Comparison of ENCODE assay signal across 13 cellular contexts in the genomic region with DNA sequence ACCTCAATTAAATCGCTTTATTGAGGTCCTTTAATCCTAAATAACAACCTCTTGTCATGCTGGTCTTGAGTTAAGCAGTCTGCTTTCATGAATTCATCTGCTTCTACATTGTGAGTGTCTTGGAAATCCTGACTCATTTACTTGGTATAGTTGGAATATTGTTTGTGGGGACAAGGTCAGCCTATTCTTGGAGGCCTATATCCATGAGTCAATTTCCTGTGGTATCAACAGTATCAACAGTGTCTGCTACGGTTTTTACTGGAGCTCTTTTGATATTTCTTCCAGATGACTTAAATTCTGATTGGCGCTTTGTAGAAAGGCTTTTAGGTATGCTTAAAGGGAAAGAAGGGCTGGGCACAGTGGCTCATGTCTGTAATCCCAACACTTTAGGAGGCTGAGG.
DNase-seq lines count a peak whose midpoint lies in the region; ATAC-seq, FAIRE-seq and TF ChIP-seq lines count a peak whose summit lies in the region.
"Had no signal": no experiment of that assay in that cellular context is flagged by ENCODE, and none has a peak within 500 bp of the region (broad histone marks: within the 10 kb centered on the region; RNA-seq: fewer than 3 reads in every experiment).

No MANE protein-coding gene starts in this region.

- no peak for ATAC-seq in T-helper 17 cell

- H3K36me3 Mint-ChIP-seq in T-helper 17 cell (ENCODE audit: low read depth): peaks cover 3% of the 10 kb centered on the region

- WGBS in stomach, 5 donors: 53 to 72% (median 65%) methylated on average over 3 of the region's 3 CpGs

- intact Hi-C loops in stomach (cut with DNase I; ENCODE audit: low total_unique reads) (no loop called here), tibial artery (cut with DNase I; ENCODE audit: low total_unique reads) (no loop called here)

- FAIRE-seq in H54 (lab: Jason Lieb, UNC): peak; percentile 94

- TF ChIP-seq POLR2A in H54 (IDR thresholded peaks at IDR 0.05; ENCODE audit: low read depth, low read length): no peak
- TF ChIP-seq POLR2A in stomach (IDR thresholded peaks at IDR 0.05): no peak

- no peaks in the 10 kb centered on the region for H3K36me3 ChIP-seq in stomach
- no peaks in the 10 kb centered on the region for H3K36me3 ChIP-seq in right atrium auricular region
- no peaks in the 10 kb centered on the region for H3K36me3 ChIP-seq in tibial artery
- H3K36me3 ChIP-seq: adrenal gland, WERI-Rb-1 had no signal

- DNase-seq in AG08395 (ENCODE audit: low spot score) (peak; percentile 54), H54 (ENCODE audit: insufficient read length, low spot score) (peak; percentile 2), T-helper 17 cell (no peak), foreskin melanocyte (peak; percentile 96), stomach (no peak), right atrium auricular region (ENCODE audit: low spot score) (no peak), tibial artery (no peak), NCI-H446 (lab: John Stamatoyannopoulos, UW) (no peak)
- DNase-seq: KBM-7; NCI-H748 treated with DMSO at 0.1 percent for 48 hours; stimulated activated CD4-positive, alpha-beta T cell treated with anti-CD3 and anti-CD28 coated beads, Interleukin-2, amount 100 ng/mL, for 24 hours; WERI-Rb-1 had no signal

- TF ChIP-seq CTCF in stomach (IDR thresholded peaks at IDR 0.05) (no peak), right atrium auricular region (IDR thresholded peaks at IDR 0.05) (no peak), tibial artery (IDR thresholded peaks at IDR 0.05) (no peak)

- H3K4me1 ChIP-seq in stomach: no peaks in the 10 kb centered on the region
- no peaks in the 10 kb centered on the region for H3K4me1 ChIP-seq in right atrium auricular region
- H3K4me1 ChIP-seq in tibial artery: no peaks in the 10 kb centered on the region

- no peak overlapping the region for H3K4me3 Mint-ChIP-seq in T-helper 17 cell

- peaks cover 32% of the 10 kb centered on the region for H3K4me1 Mint-ChIP-seq in T-helper 17 cell

- no peak overlapping the region for H3K4me3 ChIP-seq in stomach
- no peak overlapping the region for H3K4me3 ChIP-seq in right atrium auricular region
- no peak overlapping the region for H3K4me3 ChIP-seq in tibial artery
- H3K4me3 ChIP-seq: adrenal gland had no signal

- TF ChIP-seq EP300 in stomach (IDR thresholded peaks at IDR 0.05): no peak

- peak overlapping the region; percentile 57 for H3K27ac Mint-ChIP-seq in T-helper 17 cell

- H3K27ac ChIP-seq in stomach (peak overlapping the region in 2 of 5 donors; percentile 17 to 31), right atrium auricular region (no peak overlapping the region), tibial artery (no peak overlapping the region)
- H3K27ac ChIP-seq: WERI-Rb-1 had no signal

- H3K9me3 ChIP-seq in T-helper 17 cell (ENCODE audit: control insufficient read depth, low read length, poor library complexity, severe bottlenecking): no peaks in the 10 kb centered on the region
- no peaks in the 10 kb centered on the region for H3K9me3 ChIP-seq in stomach
- H3K9me3 ChIP-seq in right atrium auricular region: no peaks in the 10 kb centered on the region
- H3K9me3 ChIP-seq in tibial artery: no peaks in the 10 kb centered on the region
- H3K9me3 ChIP-seq: adrenal gland had no signal

- H3K27me3 ChIP-seq in stomach (no peaks in the 10 kb centered on the region), right atrium auricular region (no peaks in the 10 kb centered on the region), tibial artery (no peaks in the 10 kb centered on the region)
- H3K27me3 ChIP-seq: adrenal gland had no signal

- H3K27me3 Mint-ChIP-seq in T-helper 17 cell: no peaks in the 10 kb centered on the region

Comparison
In these comparisons a context has a peak if more than half of its experiments do, and no peak if none do; other contexts are left out.
1. DNase-seq: peak in AG08395 (single experiment), H54 (single experiment) and foreskin melanocyte (single experiment); none in T-helper 17 cell (0 of 3), stomach (single experiment), right atrium auricular region (single experiment), tibial artery (0 of 2) and NCI-H446 (0 of 2).